3 cellular contexts compared by ENCODE assay signal in the genomic region with DNA sequence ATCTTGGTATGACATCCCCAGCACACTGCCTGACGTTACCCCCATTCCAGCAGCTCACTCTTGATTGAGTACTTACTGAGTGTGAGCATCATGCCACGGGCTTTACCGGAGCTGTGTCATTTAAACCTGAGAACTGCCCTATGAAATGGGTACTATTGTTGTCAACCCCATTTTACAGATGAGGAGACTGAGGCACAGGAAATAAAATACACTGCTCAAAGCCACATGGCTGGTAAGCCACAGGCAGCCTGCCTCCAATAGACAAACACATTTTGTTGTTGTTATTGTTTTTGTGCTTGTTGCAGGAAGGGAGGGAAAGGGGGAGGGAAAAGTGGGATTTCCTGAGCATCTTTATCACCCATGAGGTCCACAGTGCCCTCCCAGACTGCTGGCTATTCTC.
TF ChIP-seq lines count a peak whose summit lies in the region.

No MANE protein-coding gene starts in this region.

TF ChIP-seq in K562, 482 proteins besides CTCF, POLR2A, EP300 and RAD21:
- TF ChIP-seq HDAC2 (IDR thresholded peaks at IDR 0.05) (peak; percentile 85; the same call in 1 of the 2 replicates), CHD4 (IDR thresholded peaks at IDR 0.05; ENCODE audit: insufficient read depth, insufficient replicate concordance, low read depth, low read length, poor library complexity, severe bottlenecking) (peak; percentile 49), ZNF174 (CRISPR knock-in tag; IDR thresholded peaks at IDR 0.05) (no peak), ADNP (tag; IDR thresholded peaks at IDR 0.05) (0 out of 2 replicates have a peak, but pooled peaks have one; percentile 52), RBM14 (IDR thresholded peaks at IDR 0.05; ENCODE audit: borderline replicate concordance, insufficient read depth, low read depth, low read length) (no peak), KDM1A (IDR thresholded peaks at IDR 0.05) (peak; percentile 75 to 81), BCOR (IDR thresholded peaks at IDR 0.05) (peak; percentile 94), SMARCA5 (IDR thresholded peaks at IDR 0.05) (peak; percentile 90), RCOR1 (IDR thresholded peaks at IDR 0.05; ENCODE audit: borderline replicate concordance in 1 of 2, low read depth in 2 of 2, low read length in 2 of 2) (peak in 1 of 2 experiments; percentile 73; a peak in 2 of 4 replicates), ARHGAP35 (IDR thresholded peaks at IDR 0.05; ENCODE audit: partially characterized antibody) (no peak), CBX3 (IDR thresholded peaks at IDR 0.05; ENCODE audit: borderline replicate concordance in 1 of 2, low read length in 2 of 2) (0 out of 3 replicates have a peak, but pooled peaks of 1 of the 2 experiments have one; percentile 31), RBM25 (IDR thresholded peaks at IDR 0.05; ENCODE audit: low read depth, low read length, severe bottlenecking) (peak; percentile 98)
- TF ChIP-seq, protein P1, sequence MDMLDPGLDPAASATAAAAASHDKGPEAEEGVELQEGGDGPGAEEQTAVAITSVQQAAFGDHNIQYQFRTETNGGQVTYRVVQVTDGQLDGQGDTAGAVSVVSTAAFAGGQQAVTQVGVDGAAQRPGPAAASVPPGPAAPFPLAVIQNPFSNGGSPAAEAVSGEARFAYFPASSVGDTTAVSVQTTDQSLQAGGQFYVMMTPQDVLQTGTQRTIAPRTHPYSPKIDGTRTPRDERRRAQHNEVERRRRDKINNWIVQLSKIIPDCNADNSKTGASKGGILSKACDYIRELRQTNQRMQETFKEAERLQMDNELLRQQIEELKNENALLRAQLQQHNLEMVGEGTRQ (CRISPR knock-in tag; IDR thresholded peaks at IDR 0.05) = no peak

TF ChIP-seq in neural cell, 6 proteins besides CTCF, POLR2A, EP300 and RAD21:
- TF ChIP-seq SMC3 (conservative IDR thresholded peaks at IDR 0.05; ENCODE audit: poor library complexity) = no peak
- TF ChIP-seq MXI1 (conservative IDR thresholded peaks at IDR 0.05; ENCODE audit: poor library complexity, severe bottlenecking) = no peak
- TF ChIP-seq, protein P2, sequence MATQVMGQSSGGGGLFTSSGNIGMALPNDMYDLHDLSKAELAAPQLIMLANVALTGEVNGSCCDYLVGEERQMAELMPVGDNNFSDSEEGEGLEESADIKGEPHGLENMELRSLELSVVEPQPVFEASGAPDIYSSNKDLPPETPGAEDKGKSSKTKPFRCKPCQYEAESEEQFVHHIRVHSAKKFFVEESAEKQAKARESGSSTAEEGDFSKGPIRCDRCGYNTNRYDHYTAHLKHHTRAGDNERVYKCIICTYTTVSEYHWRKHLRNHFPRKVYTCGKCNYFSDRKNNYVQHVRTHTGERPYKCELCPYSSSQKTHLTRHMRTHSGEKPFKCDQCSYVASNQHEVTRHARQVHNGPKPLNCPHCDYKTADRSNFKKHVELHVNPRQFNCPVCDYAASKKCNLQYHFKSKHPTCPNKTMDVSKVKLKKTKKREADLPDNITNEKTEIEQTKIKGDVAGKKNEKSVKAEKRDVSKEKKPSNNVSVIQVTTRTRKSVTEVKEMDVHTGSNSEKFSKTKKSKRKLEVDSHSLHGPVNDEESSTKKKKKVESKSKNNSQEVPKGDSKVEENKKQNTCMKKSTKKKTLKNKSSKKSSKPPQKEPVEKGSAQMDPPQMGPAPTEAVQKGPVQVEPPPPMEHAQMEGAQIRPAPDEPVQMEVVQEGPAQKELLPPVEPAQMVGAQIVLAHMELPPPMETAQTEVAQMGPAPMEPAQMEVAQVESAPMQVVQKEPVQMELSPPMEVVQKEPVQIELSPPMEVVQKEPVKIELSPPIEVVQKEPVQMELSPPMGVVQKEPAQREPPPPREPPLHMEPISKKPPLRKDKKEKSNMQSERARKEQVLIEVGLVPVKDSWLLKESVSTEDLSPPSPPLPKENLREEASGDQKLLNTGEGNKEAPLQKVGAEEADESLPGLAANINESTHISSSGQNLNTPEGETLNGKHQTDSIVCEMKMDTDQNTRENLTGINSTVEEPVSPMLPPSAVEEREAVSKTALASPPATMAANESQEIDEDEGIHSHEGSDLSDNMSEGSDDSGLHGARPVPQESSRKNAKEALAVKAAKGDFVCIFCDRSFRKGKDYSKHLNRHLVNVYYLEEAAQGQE (IDR thresholded peaks at IDR 0.05; ENCODE audit: borderline replicate concordance) = no peak
- no peak for TF ChIP-seq POLR2AphosphoS5 (IDR thresholded peaks at IDR 0.05)

TF ChIP-seq in GM12891, 5 proteins besides CTCF, POLR2A, EP300 and RAD21:
- TF ChIP-seq PAX5 (IDR thresholded peaks at IDR 0.05; ENCODE audit: insufficient read depth, low read length, severe bottlenecking) (no peak), POU2F2 (IDR thresholded peaks at IDR 0.05; ENCODE audit: low read depth, low read length) (no peak), SPI1 (IDR thresholded peaks at IDR 0.05; ENCODE audit: low read depth, low read length) (no peak), POLR2AphosphoS5 (IDR thresholded peaks at IDR 0.05; ENCODE audit: low read depth, low read length) (no peak), TAF1 (IDR thresholded peaks at IDR 0.05; ENCODE audit: low read depth, low read length) (no peak)
TF ChIP-seq in GM12891: peak in this region for 0.
